Comparison of ENCODE assay signal across 1 cellular context in the genomic region with DNA sequence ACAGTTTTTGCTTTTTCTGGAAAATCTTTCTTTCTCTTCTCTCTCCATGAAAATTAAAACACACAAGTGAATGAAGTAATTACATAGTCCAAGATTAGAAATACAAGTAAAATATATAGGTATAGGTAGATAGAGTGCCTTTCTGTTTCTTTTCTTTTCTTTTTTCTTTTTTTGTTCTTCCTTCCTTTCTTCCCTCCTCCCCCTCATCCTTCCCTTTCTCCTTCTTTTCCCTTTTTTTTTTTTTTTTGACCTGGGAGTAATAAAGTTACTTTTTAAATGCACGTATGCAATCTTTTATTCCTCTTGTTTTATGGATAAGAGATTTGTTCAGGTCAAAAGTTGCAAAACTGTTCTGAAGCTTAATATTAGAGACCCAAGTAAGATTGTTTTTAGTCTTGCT.
TF ChIP-seq lines count a peak whose summit lies in the region.

No MANE protein-coding gene starts in this region.

TF ChIP-seq in A549, 52 proteins besides CTCF, POLR2A, EP300 and RAD21 (continued from another document):
- no peak for TF ChIP-seq ZNF302 (CRISPR knock-in tag; IDR thresholded peaks at IDR 0.05)
- no peak for TF ChIP-seq TP53 (CRISPR knock-in tag; IDR thresholded peaks at IDR 0.05)
